ENCODE assay signal across 17 cellular contexts in the genomic region with DNA sequence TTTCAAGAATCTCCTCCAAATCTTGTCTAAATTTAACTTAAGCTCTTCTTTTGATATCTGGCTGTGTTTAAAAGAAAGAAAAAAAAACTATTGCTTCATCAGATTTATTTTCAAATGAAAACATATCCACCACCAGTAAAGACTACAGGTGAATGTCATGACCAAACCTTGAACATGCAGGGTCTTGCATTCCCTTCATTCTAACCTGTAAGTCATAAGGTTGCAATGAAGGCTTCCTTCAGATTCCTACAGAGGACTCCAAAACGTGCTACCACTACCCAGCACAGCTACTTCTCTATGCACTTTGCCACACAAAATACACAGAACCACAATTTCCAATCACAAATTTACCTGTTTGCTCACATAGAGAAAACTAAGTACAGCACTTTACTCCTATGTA. TPM values are rescaled to one million over a fixed set of nuclear protein-coding genes. Genes with fewer than 3 reads are reported as not detected.
DNase-seq lines count a peak whose midpoint lies in the region; ATAC-seq and TF ChIP-seq lines count a peak whose summit lies in the region.
"Had no signal": no experiment of that assay in that cellular context is flagged by ENCODE, and none has a peak within 500 bp of the region (broad histone marks: within the 10 kb centered on the region; RNA-seq: fewer than 3 reads in every experiment).

No MANE protein-coding gene starts in this region.

- H2AFZ ChIP-seq in mammary epithelial cell (ENCODE audit: low read depth, low read length) (no peak overlapping the region), PC-9 (no peak overlapping the region)
- H2AFZ ChIP-seq: GM23248 had no signal

- DNase-seq in mammary epithelial cell (peak; percentile 10), breast epithelium (ENCODE audit: low spot score in 2 of 2) (no peak), foreskin keratinocyte (peak in 1 of 2 donors; percentile 61), transverse colon (no peak), NK-92 (lab: John Stamatoyannopoulos, UW; ENCODE audit: unreplicated experiment) (no peak), PC-9 (no peak)
- DNase-seq: Caco-2; CD4-positive, CD25-positive, alpha-beta regulatory T cell; CD8-positive, alpha-beta T cell; DMS153; DND-41; GM23248; H7 had no signal

- H3K36me3 ChIP-seq in mammary epithelial cell (ENCODE audit: insufficient read depth, low read length) (peaks cover 1% of the 10 kb centered on the region), breast epithelium (no peaks in the 10 kb centered on the region), transverse colon (peaks cover 0 to 9% (median 2%) of the 10 kb centered on the region in 4 donors), PC-9 (ENCODE audit: low read depth) (no peaks in the 10 kb centered on the region)
- H3K36me3 ChIP-seq: BLaER1 had no signal

- H3K4me3 ChIP-seq in mammary epithelial cell (replicated peaks in 1 of 3; ENCODE audit: insufficient read depth in 1 of 3, low read depth in 2 of 3, low read length in 3 of 3) (no peak overlapping the region), breast epithelium (no peak overlapping the region), transverse colon (no peak overlapping the region), PC-9 (no peak overlapping the region)
- H3K4me3 ChIP-seq: BLaER1, GM23248 had no signal

- H3K4me1 ChIP-seq in mammary epithelial cell (ENCODE audit: insufficient read depth, low read length) (no peaks in the 10 kb centered on the region), breast epithelium (no peaks in the 10 kb centered on the region), foreskin keratinocyte (peaks cover 4% of the 10 kb centered on the region), transverse colon (peaks cover 3 to 28% (median 17%) of the 10 kb centered on the region in 4 donors), PC-9 (replicated peaks; ENCODE audit: insufficient read depth) (no peaks in the 10 kb centered on the region)
- H3K4me1 ChIP-seq: BLaER1 had no signal

- intact Hi-C loops in mammary epithelial cell (cut with micrococcal nuclease) (no loop called here), breast epithelium (cut with DNase I; ENCODE audit: low total_unique reads) (no loop called here), transverse colon (cut with DNase I; ENCODE audit: low total_unique reads) (no loop called here), PC-9 (cut with micrococcal nuclease; ENCODE audit: unreplicated experiment) (no loop called here)

- H3K9ac ChIP-seq in mammary epithelial cell (ENCODE audit: insufficient read depth, low read length), result no peak overlapping the region
- H3K9ac ChIP-seq: BLaER1, GM23248 had no signal

- peak; percentile 55 for ATAC-seq in foreskin keratinocyte
- ATAC-seq: CD8-positive, alpha-beta T cell; HCT116 had no signal

- 11% methylated on average over 1 of the region's 1 CpG for WGBS in mammary epithelial cell (ENCODE audit: low coverage, missing lambda C conversion rate)
- WGBS in transverse colon (ENCODE audit: low coverage in 1 of 2), 2 donors, result 33% methylated on average over 1 of the region's 1 CpG; no CpG with 5 or more reads in 1 of the 2 donors

- TF ChIP-seq CTCF in mammary epithelial cell (conservative IDR thresholded peaks at IDR 0.05 in 1 of 2, IDR thresholded peaks at IDR 0.05 in 1 of 2; ENCODE audit: extremely low read depth in 1 of 2, insufficient read depth in 1 of 2, low read depth in 1 of 2, low read length in 2 of 2) (no peak), breast epithelium (IDR thresholded peaks at IDR 0.05) (no peak), foreskin keratinocyte (conservative IDR thresholded peaks at IDR 0.05) (no peak), transverse colon (IDR thresholded peaks at IDR 0.05) (no peak), PC-9 (conservative IDR thresholded peaks at IDR 0.05) (no peak)

- POLR2A ChIA-PET in PC-9 (lab: Charles Lee; ENCODE audit: unreplicated experiment), result no interaction called here

- H3K79me2 ChIP-seq in mammary epithelial cell (ENCODE audit: insufficient read depth, low read length) (no peaks in the 10 kb centered on the region), PC-9 (ENCODE audit: low read depth) (no peaks in the 10 kb centered on the region)

- no peaks in the 10 kb centered on the region for H3K9me2 ChIP-seq in PC-9 (ENCODE audit: insufficient read depth)

- in situ Hi-C loops in mammary epithelial cell (cut with MboI; ENCODE audit: low sequenced_read_pairs in 2 of 2) (no loop called here), transverse colon (cut with MboI; ENCODE audit: low pct_ligation_motif_present in 1 of 4, low pct_unique_long_range_greater_than_20kb in 1 of 4, low sequenced_read_pairs in 3 of 4) (no loop called here)

- TF ChIP-seq POLR2A in breast epithelium (IDR thresholded peaks at IDR 0.05) (no peak), transverse colon (IDR thresholded peaks at IDR 0.05) (no peak)

- H3K27me3 ChIP-seq in mammary epithelial cell (ENCODE audit: insufficient read depth, low read length) (no peaks in the 10 kb centered on the region), breast epithelium (no peaks in the 10 kb centered on the region), foreskin keratinocyte (no peaks in the 10 kb centered on the region), transverse colon (no peaks in the 10 kb centered on the region), PC-9 (ENCODE audit: insufficient read depth, low read depth) (no peaks in the 10 kb centered on the region)
- H3K27me3 ChIP-seq: BLaER1 had no signal

- TF ChIP-seq EP300 in transverse colon (IDR thresholded peaks at IDR 0.05; ENCODE audit: low read depth), result no peak

- H3K9me3 ChIP-seq in mammary epithelial cell (replicated peaks; ENCODE audit: insufficient read depth, low read length) (no peaks in the 10 kb centered on the region), breast epithelium (no peaks in the 10 kb centered on the region), transverse colon (no peaks in the 10 kb centered on the region), PC-9 (ENCODE audit: insufficient read depth, low read depth) (no peaks in the 10 kb centered on the region)
- H3K9me3 ChIP-seq: BLaER1, Caco-2 had no signal

- H4K20me1 ChIP-seq in mammary epithelial cell (ENCODE audit: insufficient read depth, low read length), result no peaks in the 10 kb centered on the region
- H4K20me1 ChIP-seq in PC-9 (ENCODE audit: insufficient read depth), result no peaks in the 10 kb centered on the region
- H4K20me1 ChIP-seq: BLaER1 had no signal

- CTCF ChIA-PET in mammary epithelial cell (lab: Charles Lee; ENCODE audit: low non-redundant PET), result interaction anchor here (0.6 kb wide), 1 partner anchor 88 kb away, joined by 6 read pairs; no protein-coding TSS in a partner anchor
- CTCF ChIA-PET in PC-9 (lab: Charles Lee), result no interaction called here

- dilution Hi-C loops in mammary epithelial cell (cut with HindIII; ENCODE audit: low sequenced_read_pairs), result no loop called here

- no peaks in the 10 kb centered on the region for H3F3A ChIP-seq in PC-9 (ENCODE audit: insufficient read depth, low read depth)

- no peak overlapping the region for H3K4me2 ChIP-seq in mammary epithelial cell (ENCODE audit: insufficient read depth, low read depth, low read length)
- no peak overlapping the region for H3K4me2 ChIP-seq in PC-9
- H3K4me2 ChIP-seq: BLaER1 had no signal

- H3K27ac ChIP-seq in mammary epithelial cell (ENCODE audit: insufficient read depth, low read depth, low read length) (no peak overlapping the region), breast epithelium (no peak overlapping the region), foreskin keratinocyte (no peak overlapping the region), transverse colon (peak overlapping the region; percentile 45 to 58 (median 54)), PC-9 (no peak overlapping the region)
- H3K27ac ChIP-seq: 22Rv1, BLaER1, C4-2B, GM23248 had no signal

- BruUV-seq in mammary epithelial cell (replicated peaks; lab: Mats Ljungman, UMichigan) (no TSS peak), PC-9 (replicated peaks; lab: Mats Ljungman, UMichigan) (no TSS peak)

RNA-seq across cellular contexts. Expression of gene FRRS1, which starts 26.3 kb away (rescaled TPM):
- total RNA-seq in mammary epithelial cell (10 to 100 TPM in 1 of 2 donors, 1 to 10 TPM in 1; 9.9 to 31.0 TPM), breast epithelium (10 to 100 TPM; 12.1 to 21.1 (median 12.5) TPM), foreskin keratinocyte (13.0 and 13.2 TPM in 2 replicates), transverse colon (10 to 100 TPM in 2 of 4 donors, 1 to 10 TPM in 2; 3.0 to 32.4 (median 18.9) TPM), PC-9 (2021) (4.1 and 7.3 TPM in 2 replicates)
- polyA plus RNA-seq in mammary epithelial cell (6.1 TPM), foreskin keratinocyte (0.90 and 1.4 TPM in 2 replicates)
- 6.2 TPM for polyA minus RNA-seq in mammary epithelial cell

Comparison
In these comparisons a context has a peak if more than half of its experiments do, and no peak if none do; other contexts are left out.
1. H3K27ac ChIP-seq: peak in transverse colon (4 of 4); none in mammary epithelial cell (single experiment), breast epithelium (0 of 2), foreskin keratinocyte (single experiment) and PC-9 (single experiment).